In genomic region chr10:73876971-73877370, GRCh38 we compare ENCODE assay signal across 14 cellular contexts. TPM values are rescaled to one million over a fixed set of nuclear protein-coding genes. Genes with fewer than 3 reads are reported as not detected.
DNase-seq lines count a peak whose midpoint lies in the region; ATAC-seq and TF ChIP-seq lines count a peak whose summit lies in the region.
"Had no signal": no experiment of that assay in that cellular context is flagged by ENCODE, and none has a peak within 500 bp of the region (broad histone marks: within the 10 kb centered on the region; RNA-seq: fewer than 3 reads in every experiment).

No MANE protein-coding gene starts in this region.

- TF ChIP-seq CTCF in uterus (IDR thresholded peaks at IDR 0.05): no peak

- ATAC-seq in activated T-cell treated with anti-CD3 and anti-CD28 coated beads, Interleukin-2, amount 50 U/mL, for 4 hours: no peak
- no peak for ATAC-seq in T-cell (replicated peaks in 1 of 4)
- ATAC-seq: activated T-helper 17 cell treated with anti-CD3 and anti-CD28 coated beads, Interleukin-2, amount 50 U/mL, for 72 hours; heart left ventricle; left colon; natural killer cell had no signal

- no peaks in the 10 kb centered on the region for H3K9me3 ChIP-seq in uterus
- H3K9me3 ChIP-seq: heart left ventricle had no signal

- no peaks in the 10 kb centered on the region for H3K27me3 ChIP-seq in uterus
- H3K27me3 ChIP-seq: heart left ventricle had no signal

- no peak for DNase-seq in activated T-cell treated with anti-CD3 and anti-CD28 coated beads, Interleukin-2, amount 50 U/mL, for 24 hours
- DNase-seq in activated T-cell treated with anti-CD3 and anti-CD28 coated beads, Interleukin-2, amount 50 U/mL, for 4 hours: no peak
- DNase-seq in T-cell (no peak), kidney glomerular epithelial cell (lab: John Stamatoyannopoulos, UW) (peak; percentile 8), uterus (no peak), amygdala (lab: John Stamatoyannopoulos, UW) (no peak), pons (ENCODE audit: low spot score) (no peak)
- DNase-seq in stimulated activated CD4-positive, alpha-beta T cell treated with anti-CD3 and anti-CD28 coated beads, Interleukin-2, amount 100 ng/mL, for 48 hours: no peak
- DNase-seq: heart left ventricle, left colon, natural killer cell, NCI-H1092 treated with DMSO at 0.1 percent for 48 hours, NCI-H2227 treated with DMSO at 0.1 percent for 48 hours had no signal

- H3K9me3 Mint-ChIP-seq in activated T-cell treated with anti-CD3 and anti-CD28 coated beads, Interleukin-2, amount 50 U/mL, for 24 hours: no peaks in the 10 kb centered on the region
- no peaks in the 10 kb centered on the region for H3K9me3 Mint-ChIP-seq in activated T-cell treated with anti-CD3 and anti-CD28 coated beads, Interleukin-2, amount 50 U/mL, for 4 hours
- no peaks in the 10 kb centered on the region for H3K9me3 Mint-ChIP-seq in T-cell
- H3K9me3 Mint-ChIP-seq: activated T-helper 17 cell treated with anti-CD3 and anti-CD28 coated beads, Interleukin-2, amount 50 U/mL, for 72 hours; natural killer cell had no signal

- no peak for TF ChIP-seq POLR2A in uterus (IDR thresholded peaks at IDR 0.05)

- peaks cover 3 to 10% of the 10 kb centered on the region in 2 donors for H3K4me1 ChIP-seq in uterus

- peak overlapping the region; percentile 23 to 26 for H3K27ac ChIP-seq in uterus
- H3K27ac ChIP-seq: heart left ventricle had no signal

- POLR2A ChIA-PET in T-cell (lab: Charles Lee): no interaction called here

- peaks cover 61% of the 10 kb centered on the region for H3K4me1 Mint-ChIP-seq in activated T-cell treated with anti-CD3 and anti-CD28 coated beads, Interleukin-2, amount 50 U/mL, for 24 hours (ENCODE audit: low read depth)
- H3K4me1 Mint-ChIP-seq in activated T-cell treated with anti-CD3 and anti-CD28 coated beads, Interleukin-2, amount 50 U/mL, for 4 hours (ENCODE audit: low read depth): peaks cover 53% of the 10 kb centered on the region
- H3K4me1 Mint-ChIP-seq in T-cell: peaks cover 55 to 62% (median 57%) of the 10 kb centered on the region in 3 donors

- CTCF ChIA-PET in T-cell (lab: Charles Lee): no interaction called here

- H3K36me3 ChIP-seq in uterus: no peaks in the 10 kb centered on the region

- H3K4me3 Mint-ChIP-seq in activated T-cell treated with anti-CD3 and anti-CD28 coated beads, Interleukin-2, amount 50 U/mL, for 24 hours: no peak overlapping the region
- H3K4me3 Mint-ChIP-seq in activated T-cell treated with anti-CD3 and anti-CD28 coated beads, Interleukin-2, amount 50 U/mL, for 4 hours: no peak overlapping the region
- no peak overlapping the region for H3K4me3 Mint-ChIP-seq in T-cell
- H3K4me3 Mint-ChIP-seq: activated T-helper 17 cell treated with anti-CD3 and anti-CD28 coated beads, Interleukin-2, amount 50 U/mL, for 72 hours; natural killer cell had no signal

- peak overlapping the region; percentile 64 for H3K27ac Mint-ChIP-seq in activated T-cell treated with anti-CD3 and anti-CD28 coated beads, Interleukin-2, amount 50 U/mL, for 24 hours
- peak overlapping the region; percentile 59 to 60 for H3K27ac Mint-ChIP-seq in T-cell
- H3K27ac Mint-ChIP-seq: activated T-helper 17 cell treated with anti-CD3 and anti-CD28 coated beads, Interleukin-2, amount 50 U/mL, for 72 hours had no signal

- intact Hi-C loops in uterus (cut with DNase I; ENCODE audit: low total_unique reads): no loop called here

- H3K4me3 ChIP-seq in uterus: no peak overlapping the region
- H3K4me3 ChIP-seq: heart left ventricle had no signal

- peaks cover 14% of the 10 kb centered on the region for H3K36me3 Mint-ChIP-seq in activated T-cell treated with anti-CD3 and anti-CD28 coated beads, Interleukin-2, amount 50 U/mL, for 24 hours (ENCODE audit: low read depth)
- no peaks in the 10 kb centered on the region for H3K36me3 Mint-ChIP-seq in activated T-cell treated with anti-CD3 and anti-CD28 coated beads, Interleukin-2, amount 50 U/mL, for 4 hours (ENCODE audit: insufficient read depth)
- H3K36me3 Mint-ChIP-seq in T-cell: peaks cover 2% of the 10 kb centered on the region
- H3K36me3 Mint-ChIP-seq: natural killer cell had no signal

- no peaks in the 10 kb centered on the region for H3K27me3 Mint-ChIP-seq in activated T-cell treated with anti-CD3 and anti-CD28 coated beads, Interleukin-2, amount 50 U/mL, for 24 hours
- no peaks in the 10 kb centered on the region for H3K27me3 Mint-ChIP-seq in activated T-cell treated with anti-CD3 and anti-CD28 coated beads, Interleukin-2, amount 50 U/mL, for 4 hours (ENCODE audit: low read depth)
- no peaks in the 10 kb centered on the region for H3K27me3 Mint-ChIP-seq in T-cell
- H3K27me3 Mint-ChIP-seq: activated T-helper 17 cell treated with anti-CD3 and anti-CD28 coated beads, Interleukin-2, amount 50 U/mL, for 72 hours had no signal

RNA-seq across cellular contexts. Expression of gene CAMK2G, which starts 2.6 kb away (rescaled TPM):
- total RNA-seq in activated T-cell treated with anti-CD3 and anti-CD28 coated beads, Interleukin-2, amount 50 U/mL, for 4 hours: 10 to 100 TPM; 14.5 to 20.7 (median 16.6) TPM
- 10 to 100 TPM; 50.6 to 59.9 (median 55.5) TPM for total RNA-seq in T-cell
- 10 to 100 TPM; 17.9 to 79.9 (median 40.0) TPM for total RNA-seq in uterus

RNA-seq across cellular contexts. Expression of gene PLAU, which starts 34.0 kb away (rescaled TPM):
- 1 to 10 TPM in 1 of 3 donors, under 1 TPM in 2; 0.82 to 1.1 (median 0.84) TPM for total RNA-seq in activated T-cell treated with anti-CD3 and anti-CD28 coated beads, Interleukin-2, amount 50 U/mL, for 4 hours
- total RNA-seq in T-cell: 1 to 10 TPM in 2 of 5 donors, under 1 TPM in 1, not detected in 2; 0.63 to 1.1 (median 1.1) TPM
- total RNA-seq in uterus: 10 to 100 TPM in 2 of 4 donors, 1 to 10 TPM in 2; 1.8 to 15.3 (median 9.0) TPM
